Comparison of ENCODE assay signal across 1 cellular context in genomic region chr7:90153943-90154761, GRCh38.
TF ChIP-seq lines count a peak whose summit lies in the region.

TSS of gene STEAP1 (plus strand) at chr7:90154469. CDS start at chr7:90159789, 5,320 bp downstream.

TF ChIP-seq in H1, 55 proteins besides CTCF, POLR2A, EP300 and RAD21 (continued from another document):
- TF ChIP-seq ASH2L (IDR thresholded peaks at IDR 0.05; ENCODE audit: low read length): peak; percentile 64
- peak; percentile 76 for TF ChIP-seq MAX (IDR thresholded peaks at IDR 0.05)
- TF ChIP-seq JUND (IDR thresholded peaks at IDR 0.05; ENCODE audit: low read length): 0 out of 2 replicates have a peak, but pooled peaks have one; percentile 16
